Comparison of ENCODE assay signal across 21 cellular contexts in the genomic region with DNA sequence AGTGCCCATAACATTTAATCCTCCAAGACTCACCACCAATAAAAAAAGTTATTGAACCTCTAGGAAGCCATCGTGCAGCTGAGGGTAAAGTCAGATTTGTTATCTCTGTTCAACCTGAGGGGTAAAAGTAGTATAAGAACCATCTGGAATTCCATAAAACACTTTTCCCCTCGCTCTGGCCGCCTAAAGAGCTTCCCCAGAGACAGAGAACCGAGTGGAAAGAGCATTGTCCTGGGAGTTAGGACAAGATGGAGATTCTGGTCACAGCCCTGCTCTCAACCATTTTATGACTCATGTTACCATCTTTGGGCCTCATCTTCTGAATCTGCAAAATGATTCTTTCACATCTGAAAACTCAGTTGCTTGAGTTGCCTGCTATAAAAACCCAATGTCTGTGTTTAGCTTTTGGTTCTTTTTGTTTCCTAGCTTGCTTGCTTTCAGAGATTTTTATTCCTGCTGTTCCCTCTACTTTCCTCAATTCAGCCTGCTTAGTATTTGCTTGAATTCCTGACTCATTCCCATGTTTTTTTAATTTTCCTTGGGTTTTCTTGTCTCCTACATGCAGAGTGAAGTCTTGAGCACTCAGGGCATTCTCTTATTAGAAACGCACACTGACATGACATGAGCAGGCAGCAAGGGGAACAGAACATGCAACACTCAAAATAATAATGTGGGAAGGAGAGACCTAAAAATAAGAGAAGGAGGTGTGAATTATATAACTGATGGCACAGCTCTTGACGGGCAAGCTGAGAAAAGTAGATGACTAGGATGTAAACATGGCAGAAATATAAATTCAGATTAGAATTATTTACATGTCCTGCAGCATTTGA. TPM values are rescaled to one million over a fixed set of nuclear protein-coding genes. Genes with fewer than 3 reads are reported as not detected.
DNase-seq lines count a peak whose midpoint lies in the region; TF ChIP-seq lines count a peak whose summit lies in the region.
"Had no signal": no experiment of that assay in that cellular context is flagged by ENCODE, and none has a peak within 500 bp of the region (broad histone marks: within the 10 kb centered on the region; RNA-seq: fewer than 3 reads in every experiment).

No MANE protein-coding gene starts in this region.

- peak overlapping the region; percentile 97 for H3K4me2 ChIP-seq in Loucy (ENCODE audit: low read depth, low read length, poor library complexity, severe bottlenecking)
- H3K4me2 ChIP-seq in mammary epithelial cell (ENCODE audit: insufficient read depth, low read depth, low read length): no peak overlapping the region
- no peak overlapping the region for H3K4me2 ChIP-seq in mesenchymal stem cell (ENCODE audit: low read length, poor library complexity, severe bottlenecking)

- H4K20me1 ChIP-seq in Loucy (ENCODE audit: insufficient read depth, low read length, poor library complexity, severe bottlenecking): no peaks in the 10 kb centered on the region
- H4K20me1 ChIP-seq in mammary epithelial cell (ENCODE audit: insufficient read depth, low read length): no peaks in the 10 kb centered on the region

- H3K27ac Mint-ChIP-seq in type B pancreatic cell: no peak overlapping the region

- no peak overlapping the region for H2AK5ac ChIP-seq in mesenchymal stem cell (ENCODE audit: low read length, severe bottlenecking)

- peaks cover 30% of the 10 kb centered on the region for H3K4me1 ChIP-seq in Loucy (ENCODE audit: insufficient read depth, low read length, poor library complexity, severe bottlenecking)
- H3K4me1 ChIP-seq in mammary epithelial cell (ENCODE audit: insufficient read depth, low read length): peaks cover 19% of the 10 kb centered on the region
- H3K4me1 ChIP-seq in mesenchymal stem cell (ENCODE audit: control insufficient read depth, insufficient read depth, low read depth, low read length): peaks cover 6% of the 10 kb centered on the region

- H3K4me1 Mint-ChIP-seq in type B pancreatic cell (ENCODE audit: unreplicated experiment): peaks cover 10% of the 10 kb centered on the region

- WGBS in mammary epithelial cell (ENCODE audit: low coverage, missing lambda C conversion rate): 97% methylated on average over 6 of the region's 6 CpGs
- WGBS in mesenchymal stem cell: 46% methylated on average over 5 of the region's 6 CpGs

- no peak overlapping the region for H3K14ac ChIP-seq in mesenchymal stem cell (ENCODE audit: low read length in 2 of 2)

- H4K91ac ChIP-seq in mesenchymal stem cell (ENCODE audit: low read length): no peak overlapping the region

- DNase-seq in mammary epithelial cell (no peak), mesenchymal stem cell (peak; percentile 31), type B pancreatic cell (ENCODE audit: extremely low spot score, unreplicated experiment) (no peak), NCI-H1930 (lab: John Stamatoyannopoulos, UW) (no peak), NCI-H1417 (lab: John Stamatoyannopoulos, UW) (no peak), NCI-H1694 treated with DMSO at 0.1 percent for 48 hours (lab: John Stamatoyannopoulos, UW) (no peak)
- DNase-seq: activated effector memory CD4-positive, alpha-beta T cell treated with Interleukin-2 at 50 U/mL for 16 hours; GF-D8; mucosa of descending colon; NCI-H1694; NK-92 treated with Interleukin-12 subunit alpha and Interleukin-12 subunit beta, amount 100 ng/mL, for 24 hours; stimulated activated CD4-positive, alpha-beta T cell treated with anti-CD3 and anti-CD28 coated beads, Interleukin-2, amount 100 ng/mL, for 24 hours; stomach had no signal

- no peak overlapping the region for H2BK5ac ChIP-seq in mesenchymal stem cell (ENCODE audit: low read depth, low read length, poor library complexity, severe bottlenecking)

- no peak overlapping the region for H3K23ac ChIP-seq in mesenchymal stem cell (ENCODE audit: low read length in 2 of 2)

- in situ Hi-C loops in mammary epithelial cell (cut with MboI; ENCODE audit: low sequenced_read_pairs in 2 of 2): no loop called here

- H3K4me3 ChIP-seq in Loucy (ENCODE audit: low read length, poor library complexity, severe bottlenecking) (peak overlapping the region; percentile 81), mammary epithelial cell (replicated peaks in 1 of 3; ENCODE audit: insufficient read depth in 1 of 3, low read depth in 2 of 3, low read length in 3 of 3) (no peak overlapping the region), mesenchymal stem cell (ENCODE audit: insufficient read depth in 1 of 2, low read depth in 1 of 2, low read length in 2 of 2) (no peak overlapping the region)
- H3K4me3 ChIP-seq: GM12878, mucosa of descending colon, vagina had no signal

- H3K9me3 ChIP-seq in Loucy (ENCODE audit: insufficient read depth, low read depth, low read length) (no peaks in the 10 kb centered on the region), mammary epithelial cell (replicated peaks; ENCODE audit: insufficient read depth, low read length) (no peaks in the 10 kb centered on the region), mesenchymal stem cell (ENCODE audit: control insufficient read depth, low read length) (no peaks in the 10 kb centered on the region)
- H3K9me3 ChIP-seq: mucosa of descending colon, vagina had no signal

- no peaks in the 10 kb centered on the region for H3K9me3 Mint-ChIP-seq in type B pancreatic cell

- dilution Hi-C loops in mammary epithelial cell (cut with HindIII; ENCODE audit: low sequenced_read_pairs): no loop called here

- CTCF ChIA-PET in mammary epithelial cell (lab: Charles Lee; ENCODE audit: low non-redundant PET): no interaction called here

- H2BK15ac ChIP-seq in mesenchymal stem cell (ENCODE audit: low read depth, poor library complexity, severe bottlenecking): no peak overlapping the region

- BruUV-seq in mammary epithelial cell (replicated peaks; lab: Mats Ljungman, UMichigan): no TSS peak

- H3K27me3 Mint-ChIP-seq in type B pancreatic cell: peaks cover 15% of the 10 kb centered on the region

- H3K36me3 Mint-ChIP-seq in type B pancreatic cell: no peaks in the 10 kb centered on the region

- intact Hi-C loops in mammary epithelial cell (cut with micrococcal nuclease): no loop called here

- TF ChIP-seq CTCF in Loucy (conservative IDR thresholded peaks at IDR 0.05; ENCODE audit: low read length) (no peak), mammary epithelial cell (conservative IDR thresholded peaks at IDR 0.05 in 1 of 2, IDR thresholded peaks at IDR 0.05 in 1 of 2; ENCODE audit: extremely low read depth in 1 of 2, insufficient read depth in 1 of 2, low read depth in 1 of 2, low read length in 2 of 2) (no peak), type B pancreatic cell (conservative IDR thresholded peaks at IDR 0.05) (no peak)

- H2BK12ac ChIP-seq in mesenchymal stem cell (ENCODE audit: low read length in 2 of 2): peak overlapping the region in 1 of 2 experiments; percentile 54

- H4K8ac ChIP-seq in mesenchymal stem cell (ENCODE audit: low read length): peak overlapping the region; percentile 41

- H3K36me3 ChIP-seq in Loucy (ENCODE audit: insufficient read depth, low read length) (no peaks in the 10 kb centered on the region), mammary epithelial cell (ENCODE audit: insufficient read depth, low read length) (no peaks in the 10 kb centered on the region), mesenchymal stem cell (ENCODE audit: control insufficient read depth in 1 of 2, insufficient read depth in 2 of 2, low read depth in 1 of 2, low read length in 2 of 2) (no peaks in the 10 kb centered on the region)
- H3K36me3 ChIP-seq: stomach, vagina had no signal

- H3K18ac ChIP-seq in mesenchymal stem cell (ENCODE audit: low read depth in 1 of 2, low read length in 2 of 2): peak overlapping the region; percentile 2 to 40

- no peak overlapping the region for H3K27ac ChIP-seq in mammary epithelial cell (ENCODE audit: insufficient read depth, low read depth, low read length)
- no peak overlapping the region for H3K27ac ChIP-seq in mesenchymal stem cell (ENCODE audit: low read length, poor library complexity, severe bottlenecking)
- H3K27ac ChIP-seq: RWPE1, stomach, vagina had no signal

- peak overlapping the region; percentile 83 for H3K9ac ChIP-seq in Loucy (ENCODE audit: low read depth, low read length, poor library complexity, severe bottlenecking)
- no peak overlapping the region for H3K9ac ChIP-seq in mammary epithelial cell (ENCODE audit: insufficient read depth, low read length)
- no peak overlapping the region for H3K9ac ChIP-seq in mesenchymal stem cell (ENCODE audit: low read length)

- peak overlapping the region; percentile 93 for H2AFZ ChIP-seq in Loucy (ENCODE audit: low read length)
- peak overlapping the region; percentile 1 for H2AFZ ChIP-seq in mammary epithelial cell (ENCODE audit: low read depth, low read length)
- H2AFZ ChIP-seq in mesenchymal stem cell (ENCODE audit: low read depth, low read length): no peak overlapping the region

- H3K79me1 ChIP-seq in mesenchymal stem cell (replicated peaks; ENCODE audit: low read length, poor library complexity, severe bottlenecking): no peaks in the 10 kb centered on the region

- peak overlapping the region in 1 of 2 experiments; percentile 60 for H3K4ac ChIP-seq in mesenchymal stem cell (ENCODE audit: low read depth in 1 of 2, low read length in 2 of 2)

- H3K4me3 Mint-ChIP-seq in type B pancreatic cell: peak overlapping the region; percentile 83

- no peaks in the 10 kb centered on the region for H3F3A ChIP-seq in Loucy (ENCODE audit: low read depth)

- H2BK120ac ChIP-seq in mesenchymal stem cell (ENCODE audit: low read depth, low read length): peak overlapping the region; percentile 68

- H3K9me2 ChIP-seq in Loucy (replicated peaks; ENCODE audit: low read depth, low read length): no peaks in the 10 kb centered on the region

- H3K27me3 ChIP-seq in Loucy (ENCODE audit: insufficient read depth, low read length, poor library complexity, severe bottlenecking) (no peaks in the 10 kb centered on the region), mammary epithelial cell (ENCODE audit: insufficient read depth, low read length) (no peaks in the 10 kb centered on the region), mesenchymal stem cell (ENCODE audit: control insufficient read depth in 1 of 2, insufficient read depth in 1 of 2, low read length in 2 of 2) (peaks cover 0 to 7% of the 10 kb centered on the region in 2 experiments)
- H3K27me3 ChIP-seq: vagina had no signal

- H3K79me2 ChIP-seq in Loucy (ENCODE audit: insufficient read depth, low read length) (no peaks in the 10 kb centered on the region), mammary epithelial cell (ENCODE audit: insufficient read depth, low read length) (no peaks in the 10 kb centered on the region)

RNA-seq across cellular contexts. Expression of gene EPHX4, which starts 1.7 kb away (rescaled TPM):
- total RNA-seq in mammary epithelial cell: 1 to 10 TPM; 1.1 to 6.3 TPM
- 1.2 TPM for polyA plus RNA-seq in mammary epithelial cell
- polyA minus RNA-seq in mammary epithelial cell: not detected
- polyA plus RNA-seq in mesenchymal stem cell (2013, experiment 1 of 2): 6.9 TPM
- polyA plus RNA-seq in mesenchymal stem cell (2013, experiment 2 of 2): 8.0 TPM
- total RNA-seq in type B pancreatic cell (ENCODE audit: low replicate concordance): 0.63 and 0.64 TPM in 2 replicates
- total RNA-seq: GM12878, left lobe of liver, osteocyte, vagina had no signal
- polyA plus RNA-seq: GM12878 had no signal

RNA-seq across cellular contexts. Expression of gene SETSIP, which starts 43.7 kb away (rescaled TPM):
- total RNA-seq in mammary epithelial cell (not detected), type B pancreatic cell (ENCODE audit: low replicate concordance) (not detected in 2 replicates)
- 0.12 TPM for polyA plus RNA-seq in mammary epithelial cell
- not detected for polyA minus RNA-seq in mammary epithelial cell
- 0.21 TPM for polyA plus RNA-seq in mesenchymal stem cell (2013, experiment 1 of 2)
- 0.21 TPM for polyA plus RNA-seq in mesenchymal stem cell (2013, experiment 2 of 2)
- total RNA-seq: activated CD4-positive, alpha-beta T cell treated with anti-CD3 and anti-CD28 coated beads for 36 hours; left lobe of liver; LHCN-M2; mucosa of descending colon; osteocyte; stomach; vagina had no signal
- polyA plus RNA-seq: stomach had no signal

RNA-seq across cellular contexts. Expression of gene BTBD8, which starts 48.6 kb away (rescaled TPM):
- total RNA-seq in mammary epithelial cell (1 to 10 TPM; 2.3 to 4.8 TPM), type B pancreatic cell (ENCODE audit: low replicate concordance) (2.6 and 4.8 TPM in 2 replicates)
- polyA plus RNA-seq in mammary epithelial cell: 0.49 TPM
- 0.31 TPM for polyA minus RNA-seq in mammary epithelial cell
- 1.3 TPM for polyA plus RNA-seq in mesenchymal stem cell (2013, experiment 1 of 2)
- 1.2 TPM for polyA plus RNA-seq in mesenchymal stem cell (2013, experiment 2 of 2)
